7 cellular contexts compared by ENCODE assay signal in genomic region chr19:42132030-42132628, GRCh38. TPM values are rescaled to one million over a fixed set of nuclear protein-coding genes. Genes with fewer than 3 reads are reported as not detected.
DNase-seq lines count a peak whose midpoint lies in the region; ATAC-seq and TF ChIP-seq lines count a peak whose summit lies in the region.

TSS of gene POU2F2 (minus strand) at chr19:42132446. CDS start at chr19:42132411, 35 bp downstream.

- H3K4me3 ChIP-seq in fibroblast of lung (replicated peaks in 1 of 4; ENCODE audit: control extremely low read depth in 1 of 4, insufficient read depth in 1 of 4, low read depth in 3 of 4, low read length in 4 of 4) (peak within 1 kb of the TSS in 3 of 4 experiments; percentile 4 to 40 (median 29)), SJCRH30 (no peak within 1 kb of the TSS)

- peaks cover 7% of the 10 kb centered on the region for H3K27me3 ChIP-seq in fibroblast of lung (ENCODE audit: control insufficient read depth, insufficient read depth, low read length)
- peaks cover 30% of the 10 kb centered on the region for H3K27me3 ChIP-seq in SJCRH30

- no peaks in the 10 kb centered on the region for H3K9me3 ChIP-seq in fibroblast of lung (ENCODE audit: control insufficient read depth, insufficient read depth, low read depth, low read length)
- H3K9me3 ChIP-seq in SJCRH30 (replicated peaks) = no peaks in the 10 kb centered on the region

- no peak within 1 kb of the TSS for H3K9ac ChIP-seq in fibroblast of lung (ENCODE audit: insufficient read depth, low read length)

- H3K27ac ChIP-seq in fibroblast of lung (ENCODE audit: insufficient read depth, low read length) (no peak within 1 kb of the TSS), SJCRH30 (no peak within 1 kb of the TSS)

- peak; percentile 47 for ATAC-seq in GM19324 (IDR thresholded peaks at IDR 0.05; ENCODE audit: low FRiP score, unreplicated experiment)

- H4K20me1 ChIP-seq in fibroblast of lung (ENCODE audit: control insufficient read depth, extremely low read depth, insufficient read depth, low read length) = no peaks in the 10 kb centered on the region

- H3K79me2 ChIP-seq in fibroblast of lung (ENCODE audit: control insufficient read depth, insufficient read depth, low read length) = no peaks in the 10 kb centered on the region

- DNase-seq in Kasumi-1 (lab: John Stamatoyannopoulos, UW) (peak; percentile 42 to 73), fibroblast of lung (ENCODE audit: low read depth in 2 of 2) (no peak), putamen (ENCODE audit: low spot score) (peak; percentile 17), SJCRH30 (no peak), hepatic stellate cell (ENCODE audit: low spot score) (no peak)
- peak; percentile 78 for DNase-seq in activated CD8-positive, alpha-beta memory T cell treated with anti-CD3 and anti-CD28 coated beads, Interleukin-2, amount 50 U/mL, for 1 hour (ENCODE audit: extremely low read depth)

- TF ChIP-seq CTCF in fibroblast of lung (conservative IDR thresholded peaks at IDR 0.05 in 1 of 2, IDR thresholded peaks at IDR 0.05 in 1 of 2; ENCODE audit: low read depth in 1 of 2, low read length in 2 of 2) = no peak

- no peaks in the 10 kb centered on the region for H3K36me3 ChIP-seq in fibroblast of lung (ENCODE audit: control insufficient read depth, insufficient read depth, low read length)
- no peaks in the 10 kb centered on the region for H3K36me3 ChIP-seq in SJCRH30

- no peak within 1 kb of the TSS for H2AFZ ChIP-seq in fibroblast of lung (ENCODE audit: low read length)

- peak within 1 kb of the TSS; percentile 87 for H3K4me2 ChIP-seq in fibroblast of lung (ENCODE audit: extremely low read depth, insufficient read depth, low read length)

- H3K4me1 ChIP-seq in fibroblast of lung (ENCODE audit: control insufficient read depth, extremely low read depth, insufficient read depth, low read length) = peaks cover 15% of the 10 kb centered on the region
- H3K4me1 ChIP-seq in SJCRH30 = peaks cover 13% of the 10 kb centered on the region

RNA-seq across cellular contexts. Expression of gene POU2F2, which starts in this region (rescaled TPM):
- total RNA-seq in fibroblast of lung = under 0.01 and 0.17 TPM in 2 replicates
- 0.31 and 0.43 TPM in 2 replicates for polyA plus RNA-seq in fibroblast of lung
- polyA plus RNA-seq in fibroblast of lung (2012) = 0.56 and 0.91 TPM in 2 replicates
- 0.39 TPM in 1 of 2 replicates, not detected in the other for polyA minus RNA-seq in fibroblast of lung (ENCODE audit: low replicate concordance)
- 0.10 and 0.16 TPM in 2 replicates for total RNA-seq in SJCRH30 (2014; rRNA removed; shearing (Covaris generic))

Comparison
In these comparisons a context has a peak if more than half of its experiments do, and no peak if none do; other contexts are left out.
1. DNase-seq: peak in Kasumi-1 (2 of 2), activated CD8-positive, alpha-beta memory T cell treated with anti-CD3 and anti-CD28 coated beads, Interleukin-2, amount 50 U/mL, for 1 hour (single experiment) and putamen (single experiment); none in fibroblast of lung (0 of 2), SJCRH30 (0 of 2) and hepatic stellate cell (single experiment).